ENCODE assay signal across 1 cellular context in the genomic region with DNA sequence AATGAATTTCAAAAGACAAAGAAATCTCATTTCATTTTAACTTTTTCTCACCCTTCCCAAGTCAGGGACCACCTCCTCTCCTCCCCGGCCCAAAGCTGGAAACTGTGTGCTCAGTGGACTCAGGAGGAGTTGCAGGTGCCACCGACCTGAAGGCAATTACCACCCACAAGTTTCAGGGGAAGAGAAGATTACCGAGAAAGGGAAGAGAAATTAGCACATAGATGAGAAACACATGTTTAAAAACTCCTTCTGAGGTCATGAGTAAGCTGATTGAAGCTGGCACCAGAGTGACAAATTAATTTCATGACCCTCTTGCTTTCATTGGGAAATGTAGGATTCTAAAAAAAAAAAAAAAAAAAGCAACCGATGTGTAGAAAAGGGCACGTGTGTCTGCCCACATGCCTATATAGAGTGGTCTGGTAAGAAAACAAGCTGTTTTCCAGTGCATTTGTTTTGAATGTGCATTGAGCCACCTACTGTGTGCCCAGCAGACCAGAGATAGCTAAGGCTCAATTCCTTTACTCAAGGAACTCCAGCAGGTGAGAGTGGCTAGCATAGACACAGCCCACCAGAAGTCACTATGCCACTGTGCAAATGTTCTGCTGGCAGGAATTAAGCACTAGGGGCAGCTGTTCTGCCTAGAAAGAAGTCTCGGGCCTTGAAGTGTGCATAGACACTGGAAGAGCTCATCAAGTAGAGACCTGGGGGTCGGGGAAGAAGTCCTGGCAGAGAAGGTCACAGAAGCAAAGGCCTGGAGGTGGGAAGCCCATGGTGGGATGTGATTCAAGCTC.
TF ChIP-seq lines count a peak whose summit lies in the region.

No MANE protein-coding gene starts in this region.

TF ChIP-seq in H1, 55 proteins besides CTCF, POLR2A, EP300 and RAD21:
- TF ChIP-seq SP1 (IDR thresholded peaks at IDR 0.05; ENCODE audit: low read depth, low read length) (no peak), SIN3A (conservative IDR thresholded peaks at IDR 0.05 in 1 of 2, IDR thresholded peaks at IDR 0.05 in 1 of 2; ENCODE audit: low read depth in 1 of 2, low read length in 2 of 2) (no peak), CBX5 (IDR thresholded peaks at IDR 0.05; ENCODE audit: low read depth, low read length) (no peak), TAF7 (optimal IDR thresholded peaks at IDR 0.05; ENCODE audit: borderline replicate concordance, low read depth, low read length) (no peak), EZH2 (IDR thresholded peaks at IDR 0.05; ENCODE audit: low read depth, low read length, severe bottlenecking) (no peak), TAF1 (IDR thresholded peaks at IDR 0.05; ENCODE audit: low read depth, low read length) (no peak)
- TF ChIP-seq, protein P1, sequence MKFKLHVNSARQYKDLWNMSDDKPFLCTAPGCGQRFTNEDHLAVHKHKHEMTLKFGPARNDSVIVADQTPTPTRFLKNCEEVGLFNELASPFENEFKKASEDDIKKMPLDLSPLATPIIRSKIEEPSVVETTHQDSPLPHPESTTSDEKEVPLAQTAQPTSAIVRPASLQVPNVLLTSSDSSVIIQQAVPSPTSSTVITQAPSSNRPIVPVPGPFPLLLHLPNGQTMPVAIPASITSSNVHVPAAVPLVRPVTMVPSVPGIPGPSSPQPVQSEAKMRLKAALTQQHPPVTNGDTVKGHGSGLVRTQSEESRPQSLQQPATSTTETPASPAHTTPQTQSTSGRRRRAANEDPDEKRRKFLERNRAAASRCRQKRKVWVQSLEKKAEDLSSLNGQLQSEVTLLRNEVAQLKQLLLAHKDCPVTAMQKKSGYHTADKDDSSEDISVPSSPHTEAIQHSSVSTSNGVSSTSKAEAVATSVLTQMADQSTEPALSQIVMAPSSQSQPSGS (IDR thresholded peaks at IDR 0.05; ENCODE audit: low read length), result no peak
- TF ChIP-seq, protein P2, sequence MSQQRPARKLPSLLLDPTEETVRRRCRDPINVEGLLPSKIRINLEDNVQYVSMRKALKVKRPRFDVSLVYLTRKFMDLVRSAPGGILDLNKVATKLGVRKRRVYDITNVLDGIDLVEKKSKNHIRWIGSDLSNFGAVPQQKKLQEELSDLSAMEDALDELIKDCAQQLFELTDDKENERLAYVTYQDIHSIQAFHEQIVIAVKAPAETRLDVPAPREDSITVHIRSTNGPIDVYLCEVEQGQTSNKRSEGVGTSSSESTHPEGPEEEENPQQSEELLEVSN (IDR thresholded peaks at IDR 0.05), result no peak
